9 cellular contexts compared by ENCODE assay signal in genomic region chr5:87780831-87781760, GRCh38.
DNase-seq lines count a peak whose midpoint lies in the region; ATAC-seq and TF ChIP-seq lines count a peak whose summit lies in the region.
"Had no signal": no experiment of that assay in that cellular context is flagged by ENCODE, and none has a peak within 500 bp of the region (broad histone marks: within the 10 kb centered on the region; RNA-seq: fewer than 3 reads in every experiment).

No MANE protein-coding gene starts in this region.

- H3K36me3 ChIP-seq in ascending aorta = no peaks in the 10 kb centered on the region
- H3K36me3 ChIP-seq: BLaER1 had no signal

- H3K27me3 ChIP-seq in ascending aorta = no peaks in the 10 kb centered on the region
- H3K27me3 ChIP-seq: BLaER1 had no signal

- peak; percentile 99 for ATAC-seq in HG03025 (IDR thresholded peaks at IDR 0.05; ENCODE audit: low FRiP score, unreplicated experiment)
- ATAC-seq in sciatic nerve = peak; percentile 96

- H3K4me1 ChIP-seq in ascending aorta = no peaks in the 10 kb centered on the region
- H3K4me1 ChIP-seq: BLaER1 had no signal

- TF ChIP-seq CTCF in ascending aorta (IDR thresholded peaks at IDR 0.05) = peak; percentile 70 to 87 (median 74)

- no peak overlapping the region for H3K4me3 ChIP-seq in ascending aorta
- H3K4me3 ChIP-seq: BLaER1 had no signal

- H3K27ac ChIP-seq in ascending aorta = no peak overlapping the region
- H3K27ac ChIP-seq: BLaER1 had no signal

- intact Hi-C loops in ascending aorta (cut with DNase I) (loop anchor here (1.0 to 5.0 kb wide), 3 partner anchors 361 to 909 kb away; no protein-coding TSS in a partner anchor), sciatic nerve (cut with DNase I) (loop anchor here (5.0 kb wide), 1 partner anchor 911 kb away; no protein-coding TSS in a partner anchor)

- DNase-seq in activated gamma-delta T cell treated with Interleukin-2 at 50 U/mL for 16 hours (peak; percentile 64), activated gamma-delta T cell (lab: John Stamatoyannopoulos, UW) (no peak), NCI-H187 treated with DMSO at 0.1 percent for 48 hours (lab: John Stamatoyannopoulos, UW) (peak; percentile 54), T-helper 2 cell (peak; percentile 19 to 80 (median 49)), ascending aorta (ENCODE audit: low spot score in 2 of 2) (peak in 1 of 2 donors; percentile 78), hepatic stellate cell (ENCODE audit: low spot score) (peak; percentile 8), sciatic nerve (ENCODE audit: low spot score) (peak; percentile 90)

- no peaks in the 10 kb centered on the region for H3K9me3 ChIP-seq in ascending aorta
- H3K9me3 ChIP-seq: BLaER1 had no signal
